Comparison of ENCODE assay signal across 7 cellular contexts in genomic region chr2:147845608-147846002, GRCh38. TPM values are rescaled to one million over a fixed set of nuclear protein-coding genes. Genes with fewer than 3 reads are reported as not detected.
DNase-seq lines count a peak whose midpoint lies in the region; ATAC-seq and TF ChIP-seq lines count a peak whose summit lies in the region.

No MANE protein-coding gene starts in this region.

- 1 to 2% methylated on average over 10 of the region's 10 CpGs for WGBS in GM23248 (ENCODE audit: low coverage in 1 of 2, low lambda C conversion rate in 2 of 2, missing lambda C conversion rate in 2 of 2), 2 experiments

- intact Hi-C loops in Panc1 (cut with micrococcal nuclease; ENCODE audit: unreplicated experiment), result no loop called here

- H3K36me3 ChIP-seq in GM23248 (ENCODE audit: low read depth) (no peaks in the 10 kb centered on the region), Panc1 (ENCODE audit: control insufficient read depth, insufficient read depth, low read length) (peaks cover 5% of the 10 kb centered on the region; the same call in 1 of the 2 replicates)

- peaks cover 27% of the 10 kb centered on the region for H3F3A ChIP-seq in GM23248 (ENCODE audit: insufficient read depth)

- H3K79me2 ChIP-seq in GM23248 (ENCODE audit: insufficient read depth), result peaks cover 64% of the 10 kb centered on the region

- POLR2A ChIA-PET in Panc1 (lab: Charles Lee), result no interaction called here

- H3K36me3 Mint-ChIP-seq in osteocyte (ENCODE audit: unreplicated experiment), result no peaks in the 10 kb centered on the region

- H3K9me3 ChIP-seq in GM23248 (ENCODE audit: low read depth) (no peaks in the 10 kb centered on the region), Panc1 (ENCODE audit: control insufficient read depth, insufficient read depth, low read depth, low read length) (no peaks in the 10 kb centered on the region)

- ATAC-seq in Panc1 (no peak), GM21526 (IDR thresholded peaks at IDR 0.05; ENCODE audit: low FRiP score, unreplicated experiment) (no peak)

- peaks cover 5% of the 10 kb centered on the region; the same call in 1 of the 2 replicates for H3K9me2 ChIP-seq in GM23248 (ENCODE audit: insufficient read depth)

- peak overlapping the region; percentile 88 for H3K9ac ChIP-seq in GM23248

- H3K27me3 ChIP-seq in GM23248 (replicated peaks; ENCODE audit: insufficient read depth) (no peaks in the 10 kb centered on the region), Panc1 (ENCODE audit: control insufficient read depth, insufficient read depth, low read length) (peaks cover 12% of the 10 kb centered on the region)

- in situ Hi-C loops in GM23248 (cut with MboI) (no loop called here), Panc1 (cut with HindIII; ENCODE audit: low pct_unique_long_range_greater_than_20kb, low sequenced_read_pairs) (no loop called here)

- H4K20me1 ChIP-seq in GM23248 (ENCODE audit: insufficient read depth), result peaks cover 24% of the 10 kb centered on the region

- H3K4me1 Mint-ChIP-seq in osteocyte (ENCODE audit: unreplicated experiment), result peaks cover 38% of the 10 kb centered on the region

- peak overlapping the region; percentile 92 for H3K4me2 ChIP-seq in GM23248 (ENCODE audit: unreplicated experiment)

- H3K4me3 Mint-ChIP-seq in osteocyte (ENCODE audit: unreplicated experiment), result peak overlapping the region; percentile 93

- peak overlapping the region; percentile 57 for H2AFZ ChIP-seq in GM23248

- H3K4me3 ChIP-seq in GM23248, result peak overlapping the region; percentile 85
- peak overlapping the region; percentile 83 to 90 for H3K4me3 ChIP-seq in Panc1 (ENCODE audit: low read depth in 2 of 2, low read length in 2 of 2)

- BruUV-seq in Panc1 (replicated peaks; lab: Mats Ljungman, UMichigan), result TSS peak; percentile 73

- H3K27ac Mint-ChIP-seq in osteocyte (ENCODE audit: unreplicated experiment), result peak overlapping the region; percentile 52

- H3K4me1 ChIP-seq in GM23248 (ENCODE audit: insufficient read depth) (peaks cover 25% of the 10 kb centered on the region), Panc1 (ENCODE audit: control insufficient read depth, insufficient read depth, low read length) (peaks cover 16% of the 10 kb centered on the region)

- CTCF ChIA-PET in Panc1 (lab: Charles Lee), result no interaction called here

- H3K27me3 Mint-ChIP-seq in osteocyte (ENCODE audit: unreplicated experiment), result no peaks in the 10 kb centered on the region

- peak overlapping the region; percentile 5; the same call in 1 of the 2 replicates for H3K27ac ChIP-seq in GM23248
- H3K27ac ChIP-seq in Panc1 (ENCODE audit: low read length), result peak overlapping the region; percentile 69
- H3K27ac ChIP-seq in epithelial cell of prostate, result peak overlapping the region; percentile 94

- H3K9me3 Mint-ChIP-seq in osteocyte (ENCODE audit: unreplicated experiment), result no peaks in the 10 kb centered on the region

- no peak for TF ChIP-seq CTCF in Panc1 (IDR thresholded peaks at IDR 0.05)
- TF ChIP-seq CTCF in osteocyte (IDR thresholded peaks at IDR 0.05), result no peak

- DNase-seq in GM23248 (peak; percentile 51), Panc1 (ENCODE audit: low read depth, low spot score) (no peak), epithelial cell of prostate (ENCODE audit: low read depth, low spot score) (no peak), osteocyte (ENCODE audit: extremely low spot score, unreplicated experiment) (no peak), NK-92 (lab: John Stamatoyannopoulos, UW; ENCODE audit: unreplicated experiment) (no peak), activated gamma-delta T cell treated with Interleukin-2 at 50 U/mL for 16 hours (no peak)

RNA-seq across cellular contexts. Expression of gene ACVR2A, which starts 0.8 kb away (rescaled TPM):
- 17.5 and 24.0 TPM in 2 replicates for total RNA-seq in GM23248 (2014; rRNA removed; shearing (Covaris generic))
- polyA plus RNA-seq in GM23248 (2016; fragmentation: Nextera tagmentation; extraction: Ambion mirVana), result 32.0 and 33.1 TPM in 2 replicates
- total RNA-seq in Panc1 (2021; ENCODE audit: unreplicated experiment), result 8.2 TPM
- polyA plus RNA-seq in Panc1 (2012; ENCODE audit: insufficient read length), result 2.1 TPM
- total RNA-seq in osteocyte, result 12.5 and 12.9 TPM in 2 replicates

Comparison
In these comparisons a context has a peak if more than half of its experiments do, and no peak if none do; other contexts are left out.
1. H3K27ac ChIP-seq: peak in every context shown above with its lines; median percentile 94 in epithelial cell of prostate; 69 in Panc1; 5 in GM23248.